22 cellular contexts compared by ENCODE assay signal in genomic region chr22:29664731-29665130, GRCh38. TPM values are rescaled to one million over a fixed set of nuclear protein-coding genes. Genes with fewer than 3 reads are reported as not detected.
"Had no signal": no experiment of that assay in that cellular context is flagged by ENCODE, and none has a peak within 500 bp of the region (broad histone marks: within the 10 kb centered on the region; RNA-seq: fewer than 3 reads in every experiment).

No MANE protein-coding gene starts in this region.

- H3K4me3 Mint-ChIP-seq: activated naive CD8-positive, alpha-beta T cell treated with anti-CD3 and anti-CD28 coated beads, Interleukin-2, amount 10 ng/mL, durations not matched to agents 7 days and 5 days; nephron; stimulated activated naive CD8-positive, alpha-beta T cell treated with anti-CD3 and anti-CD28 coated beads, Interleukin-15, Interleukin-2, amounts not matched to agents 100 ng/mL and 50 ng/mL, for 24 hours; T-helper 1 cell treated with Interleukin-12 subunit alpha and Interleukin-12 subunit beta and Interleukin-4 antibody, amounts not matched to agents 30 μg/mL and 1 μg/mL, for 36 hours had no signal

- H3K9me3 ChIP-seq: tibial nerve, uterus had no signal

- H3K4me3 ChIP-seq: hepatocyte, lung, tibial nerve, uterus had no signal

- ATAC-seq: esophagus mucosa, left lobe of liver had no signal

- H3K4me1 ChIP-seq: tibial nerve, uterus had no signal

- H3K9me3 Mint-ChIP-seq: activated naive CD8-positive, alpha-beta T cell treated with anti-CD3 and anti-CD28 coated beads, Interleukin-2, amount 10 ng/mL, durations not matched to agents 7 days and 5 days; activated T-helper 2 cell treated with anti-CD3 and anti-CD28 coated beads, Interferon-gamma antibody, Interleukin-2, Interleukin-4, amounts not matched to agents 10 μg/mL and 5 μg/mL and 100 μg/mL, durations not matched to agents 14 hours and 24 hours and 36 hours; nephron; stimulated activated naive CD8-positive, alpha-beta T cell treated with anti-CD3 and anti-CD28 coated beads, Interleukin-15, Interleukin-2, amounts not matched to agents 100 ng/mL and 50 ng/mL, for 24 hours; T-helper 1 cell treated with Interleukin-12 subunit alpha and Interleukin-12 subunit beta and Interleukin-4 antibody, amounts not matched to agents 30 μg/mL and 1 μg/mL, for 36 hours had no signal

- H3K4me1 Mint-ChIP-seq: activated naive CD8-positive, alpha-beta T cell treated with anti-CD3 and anti-CD28 coated beads, Interleukin-2, amount 10 ng/mL, durations not matched to agents 7 days and 5 days; nephron had no signal

- H3K36me3 ChIP-seq: uterus had no signal

- H3K27me3 Mint-ChIP-seq: activated naive CD8-positive, alpha-beta T cell treated with anti-CD3 and anti-CD28 coated beads, Interleukin-2, amount 10 ng/mL, durations not matched to agents 7 days and 5 days; stimulated activated naive CD8-positive, alpha-beta T cell treated with anti-CD3 and anti-CD28 coated beads, Interleukin-15, Interleukin-2, amounts not matched to agents 100 ng/mL and 50 ng/mL, for 24 hours had no signal

- H3K27me3 ChIP-seq: hepatocyte, tibial nerve, uterus had no signal

- H3K27ac Mint-ChIP-seq: activated naive CD8-positive, alpha-beta T cell treated with anti-CD3 and anti-CD28 coated beads, Interleukin-2, amount 10 ng/mL, durations not matched to agents 7 days and 5 days; activated T-helper 2 cell treated with anti-CD3 and anti-CD28 coated beads, Interferon-gamma antibody, Interleukin-2, Interleukin-4, amounts not matched to agents 10 μg/mL and 5 μg/mL and 100 μg/mL, durations not matched to agents 14 hours and 24 hours and 36 hours; nephron; stimulated activated naive CD8-positive, alpha-beta T cell treated with anti-CD3 and anti-CD28 coated beads, Interleukin-15, Interleukin-2, amounts not matched to agents 100 ng/mL and 50 ng/mL, for 24 hours; T-helper 1 cell treated with Interleukin-12 subunit alpha and Interleukin-12 subunit beta and Interleukin-4 antibody, amounts not matched to agents 30 μg/mL and 1 μg/mL, for 36 hours had no signal

- H3K27ac ChIP-seq: hepatocyte, tibial nerve, uterus, WERI-Rb-1 had no signal

- DNase-seq: activated CD4-positive, alpha-beta T cell treated with anti-CD3 and anti-CD28 coated beads for 1 hour; activated CD4-positive, alpha-beta T cell treated with anti-CD3 and anti-CD28 coated beads, Interleukin-2, amount 50 U/mL, for 48 hours; activated naive CD4-positive, alpha-beta T cell treated with Interleukin-2 at 50 U/mL for 16 hours; activated naive CD8-positive, alpha-beta T cell treated with anti-CD3 and anti-CD28 coated beads, Interleukin-2, amount 10 ng/mL, durations not matched to agents 7 days and 5 days; activated T-cell treated with anti-CD3 and anti-CD28 coated beads for 4 hours; cerebellar nuclear complex; effector CD4-positive, alpha-beta T cell; midbrain; uterus; WERI-Rb-1 had no signal

RNA-seq across cellular contexts. Expression of gene CABP7, which starts 55.1 kb away (rescaled TPM):
- total RNA-seq: bronchial epithelial cell, esophagus mucosa, fibroblast of villous mesenchyme, hepatocyte, left lobe of liver, skeletal muscle tissue had no signal
